In the genomic region with DNA sequence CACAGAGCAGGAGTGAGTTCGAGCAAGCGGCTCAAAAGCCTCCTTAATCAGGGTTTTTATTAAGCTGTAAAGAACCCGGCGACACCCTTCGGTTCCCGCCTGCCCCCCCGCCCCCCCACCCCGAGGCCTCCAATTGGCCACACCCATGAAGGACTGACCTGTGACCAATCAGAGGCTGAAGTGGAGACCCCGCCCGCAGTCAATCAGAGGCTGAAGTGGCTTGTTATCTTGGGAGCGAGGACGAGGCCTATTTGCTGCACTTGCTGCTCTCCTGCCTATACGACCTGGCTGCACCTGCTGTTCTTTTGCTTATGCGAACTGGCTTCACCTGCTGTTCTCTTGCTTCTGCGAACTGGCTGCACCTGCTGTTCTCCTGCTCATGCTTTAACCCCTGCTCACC, we compare ENCODE assay signal across 20 cellular contexts.
DNase-seq lines count a peak whose midpoint lies in the region; ATAC-seq, FAIRE-seq and TF ChIP-seq lines count a peak whose summit lies in the region.
"Had no signal": no experiment of that assay in that cellular context is flagged by ENCODE, and none has a peak within 500 bp of the region (broad histone marks: within the 10 kb centered on the region; RNA-seq: fewer than 3 reads in every experiment).

No MANE protein-coding gene starts in this region.

- CTCF ChIA-PET in OCI-LY7 (lab: Charles Lee; ENCODE audit: unreplicated experiment) = no interaction called here

- BruUV-seq in OCI-LY7 (replicated peaks; lab: Mats Ljungman, UMichigan) = no TSS peak

- no peak for TF ChIP-seq CTCF in GM10266 (IDR thresholded peaks at IDR 0.05; ENCODE audit: control insufficient read depth, insufficient read depth, low read depth, missing control alignments)
- TF ChIP-seq CTCF in psoas muscle (IDR thresholded peaks at IDR 0.05) = no peak
- no peak for TF ChIP-seq CTCF in OCI-LY7 (conservative IDR thresholded peaks at IDR 0.05; ENCODE audit: low read length)

- no peaks in the 10 kb centered on the region for H3K4me1 ChIP-seq in iPS DF 6.9 (ENCODE audit: control insufficient read depth, insufficient read depth, low read length)
- no peaks in the 10 kb centered on the region for H3K4me1 ChIP-seq in psoas muscle
- H3K4me1 ChIP-seq in OCI-LY7 (ENCODE audit: insufficient read depth, low read length, poor library complexity, severe bottlenecking) = no peaks in the 10 kb centered on the region
- H3K4me1 ChIP-seq: neural progenitor cell, prostate gland, uterus had no signal

- H3K4me3 ChIP-seq in iPS DF 6.9 (ENCODE audit: low read length) = no peak overlapping the region
- H3K4me3 ChIP-seq in psoas muscle = no peak overlapping the region
- no peak overlapping the region for H3K4me3 ChIP-seq in OCI-LY7 (ENCODE audit: low read depth, low read length, poor library complexity, severe bottlenecking)
- H3K4me3 ChIP-seq: neural progenitor cell, prostate gland, skin epidermis, uterus had no signal

- POLR2A ChIA-PET in OCI-LY7 (lab: Charles Lee) = interaction anchor here (1.0 kb wide), 1 partner anchor 19 kb away, joined by 3 read pairs; no protein-coding TSS in a partner anchor

- H3K27ac ChIP-seq in iPS DF 6.9 (ENCODE audit: low read length) (no peak overlapping the region), psoas muscle (no peak overlapping the region), OCI-LY7 (ENCODE audit: low read depth, low read length, poor library complexity, severe bottlenecking) (no peak overlapping the region)
- H3K27ac ChIP-seq: neural progenitor cell, prostate gland, skin epidermis, uterus had no signal

- H3K79me2 ChIP-seq in OCI-LY7 (ENCODE audit: insufficient read depth, low read depth, low read length) = no peaks in the 10 kb centered on the region

- H3K36me3 ChIP-seq in iPS DF 6.9 (ENCODE audit: control insufficient read depth, insufficient read depth, low read length) (no peaks in the 10 kb centered on the region), psoas muscle (ENCODE audit: insufficient read depth in 1 of 2, low read depth in 1 of 2) (no peaks in the 10 kb centered on the region), OCI-LY7 (ENCODE audit: insufficient read depth, low read length) (no peaks in the 10 kb centered on the region)
- H3K36me3 ChIP-seq: neural progenitor cell, prostate gland, uterus had no signal

- no peaks in the 10 kb centered on the region for H4K20me1 ChIP-seq in OCI-LY7 (ENCODE audit: insufficient read depth, low read length)

- DNase-seq in GM10266 (ENCODE audit: extremely low spot score) (peak; percentile 3), NCI-H146 (lab: John Stamatoyannopoulos, UW) (peak; percentile 99), NCI-H526 (lab: John Stamatoyannopoulos, UW) (peak; percentile 64 to 83), iPS DF 6.9 (ENCODE audit: low read depth, low spot score) (peak; percentile 1), H54 (ENCODE audit: insufficient read length, low spot score) (no peak), psoas muscle (no peak), OCI-LY7 (ENCODE audit: low spot score) (no peak)
- DNase-seq: activated CD4-positive, CD25-positive, alpha-beta regulatory T cell; CD8-positive, alpha-beta memory T cell; EL; foreskin fibroblast; HFFc6; NCI-H1048; SIG-M5; stimulated activated CD4-positive, alpha-beta T cell treated with anti-CD3 and anti-CD28 coated beads, Interleukin-4, amount 100 ng/mL, for 4 hours; T-helper 17 cell; uterus had no signal

- TF ChIP-seq POLR2A in H54 (IDR thresholded peaks at IDR 0.05; ENCODE audit: low read depth, low read length) = no peak

- no peak for FAIRE-seq in H54 (lab: Jason Lieb, UNC)

- WGBS in iPS DF 6.9 (ENCODE audit: insufficient coverage, insufficient read length) = no CpG with 5 or more reads among the region's 15 CpGs
- 71 to 84% (median 79%) methylated on average over 13 to 15 of the region's 15 CpGs for WGBS in psoas muscle, 3 donors

- no peaks in the 10 kb centered on the region for H3K9me2 ChIP-seq in OCI-LY7 (ENCODE audit: insufficient read depth, low read length)

- ATAC-seq in psoas muscle = no peak
- ATAC-seq: T-helper 17 cell had no signal

- H2AFZ ChIP-seq in OCI-LY7 (ENCODE audit: low read length) = no peak overlapping the region

- H3K9me3 ChIP-seq in iPS DF 6.9 (ENCODE audit: control insufficient read depth, insufficient read depth, low read length) (no peaks in the 10 kb centered on the region), psoas muscle (no peaks in the 10 kb centered on the region), OCI-LY7 (ENCODE audit: low read length) (no peaks in the 10 kb centered on the region)
- H3K9me3 ChIP-seq: prostate gland, uterus had no signal

- H3K27me3 ChIP-seq in iPS DF 6.9 (ENCODE audit: control insufficient read depth, insufficient read depth, low read length) = no peaks in the 10 kb centered on the region
- no peaks in the 10 kb centered on the region for H3K27me3 ChIP-seq in psoas muscle (ENCODE audit: insufficient read depth in 3 of 3, low read length in 2 of 3)
- H3K27me3 ChIP-seq: neural progenitor cell, uterus had no signal

- H3K4me2 ChIP-seq in OCI-LY7 (ENCODE audit: low read length) = no peak overlapping the region
- H3K4me2 ChIP-seq: neural progenitor cell had no signal

- intact Hi-C loops in psoas muscle (cut with DNase I) = no loop called here
- intact Hi-C loops in OCI-LY7 (cut with micrococcal nuclease; ENCODE audit: unreplicated experiment) = no loop called here

Comparison
In these comparisons a context has a peak if more than half of its experiments do, and no peak if none do; other contexts are left out.
1. DNase-seq: peak in GM10266 (single experiment), NCI-H146 (single experiment), NCI-H526 (2 of 2) and iPS DF 6.9 (single experiment); none in H54 (single experiment), psoas muscle (0 of 2) and OCI-LY7 (single experiment).